Comparison of ENCODE assay signal across 25 cellular contexts in the genomic region with DNA sequence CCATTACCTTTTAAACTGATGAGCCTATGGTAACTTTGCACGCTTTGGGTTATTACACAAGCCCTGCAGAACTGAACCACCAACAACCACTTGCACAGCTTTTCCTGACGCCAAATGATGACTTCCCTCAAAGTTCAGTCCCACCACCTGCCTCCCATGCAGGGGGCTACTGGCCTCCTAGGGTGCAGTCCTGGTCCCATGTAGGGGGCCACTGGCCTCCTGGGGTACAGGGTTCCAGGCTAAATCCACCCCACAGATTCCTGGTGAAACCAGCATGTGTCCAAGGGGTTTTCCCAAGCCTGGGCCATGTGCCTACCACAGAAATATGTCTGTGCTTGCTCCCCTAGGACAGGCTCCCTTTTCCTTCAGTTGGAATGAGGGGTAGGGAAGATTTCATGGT.
"Had no signal": no experiment of that assay in that cellular context is flagged by ENCODE, and none has a peak within 500 bp of the region (broad histone marks: within the 10 kb centered on the region; RNA-seq: fewer than 3 reads in every experiment).

No MANE protein-coding gene starts in this region.

- H3K9me3 ChIP-seq: left lung, neutrophil, psoas muscle, suprapubic skin, thoracic aorta, tibial artery, upper lobe of right lung had no signal

- H3K4me3 ChIP-seq: left lung, lung, neural progenitor cell, psoas muscle, skin epidermis, suprapubic skin, thoracic aorta, tibial artery, upper lobe of right lung had no signal

- H3K27me3 ChIP-seq: left lung, neural progenitor cell, neutrophil, suprapubic skin, tibial artery, upper lobe of right lung had no signal

- ATAC-seq: left lung; natural killer cell; sciatic nerve; stimulated activated effector memory CD8-positive, alpha-beta T cell treated with anti-CD3 and anti-CD28 coated beads, Interleukin-12 subunit alpha, Interleukin-12 subunit beta, amount 100 ng/mL, for 72 hours; upper lobe of right lung had no signal

- H3K36me3 ChIP-seq: left lung, neural progenitor cell, neutrophil, suprapubic skin, thoracic aorta, tibial artery, upper lobe of right lung had no signal

- H3K27ac ChIP-seq: left lung, neural progenitor cell, neutrophil, parathyroid adenoma, psoas muscle, skin epidermis, suprapubic skin, thoracic aorta, tibial artery, upper lobe of right lung had no signal

- DNase-seq: hippocampal formation; kidney glomerular epithelial cell; left cardiac atrium; left lung; mesendoderm; naive B cell; natural killer cell; nephron progenitor cell; occipital lobe; psoas muscle; stimulated activated CD4-positive, alpha-beta T cell treated with anti-CD3 and anti-CD28 coated beads, Interleukin-12 subunit alpha, Interleukin-12 subunit beta, amount 100 ng/mL, for 4 hours; stimulated activated CD4-positive, alpha-beta T cell treated with anti-CD3 and anti-CD28 coated beads, Interleukin-4, amount 100 ng/mL, for 24 hours; stimulated activated naive CD4-positive, alpha-beta T cell; tibial artery; trophoblast cell; upper lobe of right lung had no signal

- H3K4me1 ChIP-seq: left lung, neural progenitor cell, parathyroid adenoma, suprapubic skin, tibial artery, upper lobe of right lung had no signal
